32 cellular contexts compared by ENCODE assay signal in the genomic region with DNA sequence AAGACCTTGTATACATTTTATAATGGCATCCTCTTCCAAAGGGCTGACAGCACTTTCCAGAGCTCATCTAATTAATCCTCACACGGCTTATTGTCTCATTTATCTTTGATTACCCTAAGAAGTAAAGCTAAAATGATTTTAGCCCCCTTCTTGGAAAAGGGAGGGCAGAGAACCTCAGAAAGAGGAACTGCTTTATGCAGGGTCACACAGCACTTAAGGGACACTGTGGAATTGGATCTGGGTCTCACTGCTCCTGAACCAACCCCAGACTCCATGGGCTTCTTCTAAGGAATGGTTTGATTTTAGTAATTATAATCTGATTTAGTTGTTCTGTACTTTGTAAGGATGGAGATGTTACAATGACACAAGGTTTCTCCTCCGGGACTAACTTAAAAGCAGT. TPM values are rescaled to one million over a fixed set of nuclear protein-coding genes. Genes with fewer than 3 reads are reported as not detected.
"Had no signal": no experiment of that assay in that cellular context is flagged by ENCODE, and none has a peak within 500 bp of the region (broad histone marks: within the 10 kb centered on the region; RNA-seq: fewer than 3 reads in every experiment).

No MANE protein-coding gene starts in this region.

- H3K4me1 ChIP-seq: adrenal gland, breast epithelium, foreskin keratinocyte had no signal

- ATAC-seq: activated CD4-positive, CD25-positive, alpha-beta regulatory T cell treated with anti-CD3 and anti-CD28 coated beads, Interleukin-2, amount 50 U/mL, for 24 hours; activated CD8-positive, alpha-beta T cell treated with anti-CD3 and anti-CD28 coated beads for 36 hours; activated naive CD8-positive, alpha-beta T cell treated with anti-CD3 and anti-CD28 coated beads, Interleukin-2, amount 50 U/mL, for 24 hours; activated T-cell treated with anti-CD3 and anti-CD28 coated beads, Interleukin-2, amount 50 U/mL, for 4 hours; effector memory CD8-positive, alpha-beta T cell; foreskin keratinocyte; gastrocnemius medialis; heart left ventricle; T-helper 17 cell had no signal

- H3K4me3 ChIP-seq: adrenal gland, ascending aorta, breast epithelium, cardiac muscle cell, coronary artery, esophagus muscularis mucosa, gastrocnemius medialis, heart left ventricle had no signal

- H3K27me3 ChIP-seq: ascending aorta had no signal

- H3K27ac ChIP-seq: adrenal gland, ascending aorta, breast epithelium, cardiac muscle cell, coronary artery, esophagus muscularis mucosa, foreskin keratinocyte, gastrocnemius medialis, heart left ventricle, WERI-Rb-1 had no signal

- DNase-seq: activated B cell treated with CpG ODN at 0.5 μM for 24 hours; activated CD4-positive, alpha-beta T cell treated with anti-CD3 and anti-CD28 coated beads for 48 hours; activated CD4-positive, alpha-beta T cell treated with anti-CD3 and anti-CD28 coated beads, Interleukin-2, amount 50 U/mL, for 1 hour; activated CD4-positive, alpha-beta T cell treated with anti-CD3 and anti-CD28 coated beads, Interleukin-2, amount 50 U/mL, for 48 hours; activated CD8-positive, alpha-beta memory T cell treated with anti-CD3 and anti-CD28 coated beads for 24 hours; activated CD8-positive, alpha-beta T cell treated with anti-CD3 and anti-CD28 coated beads for 36 hours; activated effector memory CD4-positive, alpha-beta T cell treated with anti-CD3 and anti-CD28 coated beads, Interleukin-2, amount 50 U/mL, for 16 hours; activated naive CD4-positive, alpha-beta T cell treated with anti-CD3 and anti-CD28 coated beads for 36 hours; activated naive CD8-positive, alpha-beta T cell treated with anti-CD3 and anti-CD28 coated beads for 36 hours; activated naive CD8-positive, alpha-beta T cell treated with anti-CD3 and anti-CD28 coated beads, Interleukin-2, amount 50 U/mL, for 24 hours; activated T-cell treated with anti-CD3 and anti-CD28 coated beads, Interleukin-2, amount 50 U/mL, for 4 hours; adrenal gland; central memory CD4-positive, alpha-beta T cell; cerebellar nuclear complex; effector CD4-positive, alpha-beta T cell; effector memory CD8-positive, alpha-beta T cell; erythroblast; foreskin keratinocyte; gastrocnemius medialis; glutamatergic neuron; heart left ventricle; T-helper 1 cell; T-helper 17 cell; T1000; WERI-Rb-1 had no signal

- H3K36me3 ChIP-seq: adrenal gland, ascending aorta, breast epithelium, cardiac muscle cell, esophagus muscularis mucosa, gastrocnemius medialis, heart left ventricle, WERI-Rb-1 had no signal

- H3K9me3 ChIP-seq: adrenal gland, ascending aorta, breast epithelium, esophagus muscularis mucosa, gastrocnemius medialis had no signal

RNA-seq across cellular contexts. Expression of a gene that starts 3.2 kb away (rescaled TPM):
- total RNA-seq: activated B cell treated with CpG ODN at 0.5 μM for 24 hours; activated CD8-positive, alpha-beta T cell treated with anti-CD3 and anti-CD28 coated beads for 36 hours; activated naive CD4-positive, alpha-beta T cell treated with anti-CD3 and anti-CD28 coated beads for 36 hours; activated naive CD8-positive, alpha-beta T cell treated with anti-CD3 and anti-CD28 coated beads for 36 hours; activated T-cell treated with anti-CD3 and anti-CD28 coated beads, Interleukin-2, amount 50 U/mL, for 4 hours; activated T-helper 2 cell treated with anti-CD3 and anti-CD28 coated beads, Interferon-gamma antibody, Interleukin-2, Interleukin-4, amounts not matched to agents 10 μg/mL and 5 μg/mL and 100 μg/mL, durations not matched to agents 14 hours and 24 hours and 36 hours; gastrocnemius medialis; T-helper 17 cell had no signal

RNA-seq across cellular contexts. Expression of a gene that starts 9.5 kb away (rescaled TPM):
- total RNA-seq: activated B cell treated with CpG ODN at 0.5 μM for 24 hours; activated CD8-positive, alpha-beta T cell treated with anti-CD3 and anti-CD28 coated beads for 36 hours; activated naive CD4-positive, alpha-beta T cell treated with anti-CD3 and anti-CD28 coated beads for 36 hours; activated naive CD8-positive, alpha-beta T cell treated with anti-CD3 and anti-CD28 coated beads for 36 hours; activated T-cell treated with anti-CD3 and anti-CD28 coated beads, Interleukin-2, amount 50 U/mL, for 4 hours; activated T-helper 2 cell treated with anti-CD3 and anti-CD28 coated beads, Interferon-gamma antibody, Interleukin-2, Interleukin-4, amounts not matched to agents 10 μg/mL and 5 μg/mL and 100 μg/mL, durations not matched to agents 14 hours and 24 hours and 36 hours; T-helper 17 cell had no signal
- polyA plus RNA-seq: foreskin keratinocyte had no signal
